27 cellular contexts compared by ENCODE assay signal in the genomic region with DNA sequence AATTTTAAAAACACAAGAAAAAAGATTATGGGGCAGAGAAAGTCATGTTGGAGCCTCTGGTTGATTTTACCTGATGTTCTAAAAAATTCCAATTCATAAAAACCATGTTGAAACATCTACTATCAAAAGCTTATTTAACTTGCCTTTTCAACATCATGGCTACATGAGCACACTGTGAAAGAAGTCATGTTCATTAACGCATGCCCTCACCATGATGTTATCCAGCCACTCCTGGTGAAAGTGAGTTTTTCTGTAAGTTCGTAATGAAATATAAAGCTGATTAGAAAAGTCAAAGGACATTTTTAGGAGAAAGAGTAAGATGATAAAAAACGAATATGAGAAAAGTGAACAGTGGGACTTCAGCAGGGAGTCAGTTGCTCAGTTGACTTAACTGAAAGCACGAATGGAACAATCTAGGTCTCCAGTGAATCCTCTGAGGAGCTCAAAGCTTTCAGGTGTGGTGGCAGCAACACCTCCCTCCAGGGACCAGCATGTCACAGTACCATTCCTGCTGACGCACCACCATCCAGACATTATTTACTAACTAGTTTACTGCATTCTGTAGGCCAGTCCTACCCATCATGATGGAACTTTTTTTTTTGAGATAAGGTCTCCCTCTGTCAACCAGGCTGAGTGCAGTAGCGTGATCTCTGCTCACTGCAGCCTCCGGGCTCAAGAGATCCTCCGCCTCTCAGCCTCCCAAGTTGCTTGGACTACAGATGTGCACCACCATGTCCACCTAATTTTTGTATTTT.
"Had no signal": no experiment of that assay in that cellular context is flagged by ENCODE, and none has a peak within 500 bp of the region (broad histone marks: within the 10 kb centered on the region; RNA-seq: fewer than 3 reads in every experiment).

No MANE protein-coding gene starts in this region.

- H3K9me3 Mint-ChIP-seq: stimulated activated naive B cell treated with anti-CD40 and anti-IgM and Interleukin-4, amounts not matched to agents 10 μg/mL and 1 μg/mL and 100 μg/mL, for 72 hours had no signal

- H3K27ac Mint-ChIP-seq: stimulated activated effector memory CD8-positive, alpha-beta T cell treated with anti-CD3 and anti-CD28 coated beads, Interleukin-12 subunit alpha, Interleukin-12 subunit beta, amount 100 ng/mL, for 72 hours; stimulated activated memory B cell treated with anti-CD40 and anti-IgM and Interleukin-4, amounts not matched to agents 10 μg/mL and 1 μg/mL and 100 μg/mL, for 72 hours; stimulated activated naive B cell treated with anti-CD40 and anti-IgM and Interleukin-4, amounts not matched to agents 10 μg/mL and 1 μg/mL and 100 μg/mL, for 72 hours; stimulated activated naive CD8-positive, alpha-beta T cell treated with anti-CD3 and anti-CD28 coated beads, Interleukin-15, amount 100 ng/mL, for 72 hours; stimulated activated naive CD8-positive, alpha-beta T cell treated with anti-CD3 and anti-CD28 coated beads, Interleukin-15, Interleukin-2, amounts not matched to agents 100 ng/mL and 50 ng/mL, for 24 hours; type B pancreatic cell had no signal

- DNase-seq: stimulated activated CD4-positive, alpha-beta T cell treated with anti-CD3 and anti-CD28 coated beads, Interleukin-2, amount 100 ng/mL, for 48 hours; stimulated activated CD4-positive, alpha-beta T cell treated with anti-CD3 and anti-CD28 coated beads, Interleukin-4, amount 100 ng/mL, for 1 hour; stimulated activated CD4-positive, alpha-beta T cell treated with anti-CD3 and anti-CD28 coated beads, Interleukin-4, amount 100 ng/mL, for 24 hours; stimulated activated CD4-positive, alpha-beta T cell treated with anti-CD3 and anti-CD28 coated beads, Interleukin-4, amount 100 ng/mL, for 4 hours; stimulated activated CD8-positive, alpha-beta memory T cell treated with anti-CD3 and anti-CD28 coated beads, Interleukin-4, amount 100 ng/mL, for 48 hours; stimulated activated naive B cell treated with anti-CD40 and anti-IgM and Interleukin-4, amounts not matched to agents 10 μg/mL and 1 μg/mL and 100 μg/mL, for 72 hours; stimulated activated naive CD4-positive, alpha-beta T cell; stimulated activated naive CD4-positive, alpha-beta T cell treated with Interleukin-2 at 50 U/mL for 16 hours; stimulated activated naive CD8-positive, alpha-beta T cell treated with anti-CD3 and anti-CD28 coated beads, Interleukin-15, amount 100 ng/mL, for 72 hours; stimulated activated naive CD8-positive, alpha-beta T cell treated with anti-CD3 and anti-CD28 coated beads, Interleukin-15, Interleukin-2, amounts not matched to agents 100 U/mL and 50 U/mL, for 24 hours; stomach; substantia nigra; testis; thyroid gland; tibial artery; transverse colon; upper lobe of left lung; upper lobe of right lung; uterus had no signal

- H3K27me3 ChIP-seq: stomach, suprapubic skin, testis, thyroid gland, tibial artery, tibial nerve, transverse colon, upper lobe of left lung, upper lobe of right lung, uterus, vagina had no signal

- H3K27me3 Mint-ChIP-seq: stimulated activated memory B cell treated with anti-CD40 and anti-IgM and Interleukin-4, amounts not matched to agents 10 μg/mL and 1 μg/mL and 100 μg/mL, for 72 hours; stimulated activated naive B cell treated with anti-CD40 and anti-IgM and Interleukin-4, amounts not matched to agents 10 μg/mL and 1 μg/mL and 100 μg/mL, for 72 hours; stimulated activated naive CD8-positive, alpha-beta T cell treated with anti-CD3 and anti-CD28 coated beads, Interleukin-15, amount 100 ng/mL, for 72 hours; stimulated activated naive CD8-positive, alpha-beta T cell treated with anti-CD3 and anti-CD28 coated beads, Interleukin-15, Interleukin-2, amounts not matched to agents 100 ng/mL and 50 ng/mL, for 24 hours; type B pancreatic cell had no signal

- H3K4me3 Mint-ChIP-seq: stimulated activated effector memory CD8-positive, alpha-beta T cell treated with anti-CD3 and anti-CD28 coated beads, Interleukin-12 subunit alpha, Interleukin-12 subunit beta, amount 100 ng/mL, for 72 hours; stimulated activated memory B cell treated with anti-CD40 and anti-IgM and Interleukin-4, amounts not matched to agents 10 μg/mL and 1 μg/mL and 100 μg/mL, for 72 hours; stimulated activated naive B cell treated with anti-CD40 and anti-IgM and Interleukin-4, amounts not matched to agents 10 μg/mL and 1 μg/mL and 100 μg/mL, for 72 hours; stimulated activated naive CD8-positive, alpha-beta T cell treated with anti-CD3 and anti-CD28 coated beads, Interleukin-15, amount 100 ng/mL, for 72 hours; stimulated activated naive CD8-positive, alpha-beta T cell treated with anti-CD3 and anti-CD28 coated beads, Interleukin-15, Interleukin-2, amounts not matched to agents 100 ng/mL and 50 ng/mL, for 24 hours had no signal

- H3K4me3 ChIP-seq: stomach, suprapubic skin, testis, thoracic aorta, thyroid gland, tibial artery, tibial nerve, transverse colon, upper lobe of left lung, upper lobe of right lung, uterus, vagina had no signal

- H3K36me3 ChIP-seq: suprapubic skin, thoracic aorta, thyroid gland, tibial nerve, transverse colon, upper lobe of right lung, uterus had no signal

- ATAC-seq: stimulated activated effector memory CD8-positive, alpha-beta T cell treated with anti-CD3 and anti-CD28 coated beads, Interleukin-12 subunit alpha, Interleukin-12 subunit beta, amount 100 ng/mL, for 72 hours; stimulated activated memory B cell treated with anti-CD40 and anti-IgM and Interleukin-4, amounts not matched to agents 10 μg/mL and 1 μg/mL and 100 μg/mL, for 72 hours; stimulated activated naive B cell treated with anti-CD40 and anti-IgM and Interleukin-4, amounts not matched to agents 10 μg/mL and 1 μg/mL and 100 μg/mL, for 72 hours; stimulated activated naive CD8-positive, alpha-beta T cell treated with anti-CD3 and anti-CD28 coated beads, Interleukin-15, amount 100 ng/mL, for 72 hours; stimulated activated naive CD8-positive, alpha-beta T cell treated with anti-CD3 and anti-CD28 coated beads, Interleukin-15, Interleukin-2, amounts not matched to agents 100 U/mL and 50 U/mL, for 24 hours; upper lobe of right lung had no signal

- H3K4me1 Mint-ChIP-seq: stimulated activated effector memory CD8-positive, alpha-beta T cell treated with anti-CD3 and anti-CD28 coated beads, Interleukin-12 subunit alpha, Interleukin-12 subunit beta, amount 100 ng/mL, for 72 hours; stimulated activated memory B cell treated with anti-CD40 and anti-IgM and Interleukin-4, amounts not matched to agents 10 μg/mL and 1 μg/mL and 100 μg/mL, for 72 hours; stimulated activated naive B cell treated with anti-CD40 and anti-IgM and Interleukin-4, amounts not matched to agents 10 μg/mL and 1 μg/mL and 100 μg/mL, for 72 hours; stimulated activated naive CD8-positive, alpha-beta T cell treated with anti-CD3 and anti-CD28 coated beads, Interleukin-15, amount 100 ng/mL, for 72 hours had no signal

- H3K27ac ChIP-seq: stomach, suprapubic skin, testis, thoracic aorta, thyroid gland, tibial artery, tibial nerve, transverse colon, upper lobe of left lung, upper lobe of right lung, uterus, vagina had no signal

- H3K4me1 ChIP-seq: suprapubic skin, thyroid gland, tibial artery, tibial nerve, transverse colon, upper lobe of left lung, upper lobe of right lung, uterus, vagina had no signal

- H3K9me3 ChIP-seq: stomach, suprapubic skin, testis, thoracic aorta, thyroid gland, tibial artery, tibial nerve, transverse colon, upper lobe of left lung, upper lobe of right lung, uterus, vagina had no signal

- H3K36me3 Mint-ChIP-seq: stimulated activated effector memory CD8-positive, alpha-beta T cell treated with anti-CD3 and anti-CD28 coated beads, Interleukin-12 subunit alpha, Interleukin-12 subunit beta, amount 100 ng/mL, for 72 hours; stimulated activated memory B cell treated with anti-CD40 and anti-IgM and Interleukin-4, amounts not matched to agents 10 μg/mL and 1 μg/mL and 100 μg/mL, for 72 hours; stimulated activated naive B cell treated with anti-CD40 and anti-IgM and Interleukin-4, amounts not matched to agents 10 μg/mL and 1 μg/mL and 100 μg/mL, for 72 hours had no signal
